ENCODE assay signal across 8 cellular contexts in genomic region chr6:16205377-16206144, GRCh38. TPM values are rescaled to one million over a fixed set of nuclear protein-coding genes. Genes with fewer than 3 reads are reported as not detected.
DNase-seq lines count a peak whose midpoint lies in the region; ATAC-seq and TF ChIP-seq lines count a peak whose summit lies in the region.

No MANE protein-coding gene starts in this region.

- peaks cover 0 to 18% (median 5%) of the 10 kb centered on the region in 5 experiments for H3K9me3 Mint-ChIP-seq in brain
- no peaks in the 10 kb centered on the region for H3K9me3 Mint-ChIP-seq in activated CD8-positive, alpha-beta T cell treated with anti-CD3 and anti-CD28 coated beads, Interleukin-2, amount 10 ng/mL, durations not matched to agents 7 days and 5 days (ENCODE audit: insufficient read depth)

- no peaks in the 10 kb centered on the region for H3K9me2 ChIP-seq in MM.1S (replicated peaks; ENCODE audit: insufficient read depth, low read length)

- POLR2A ChIA-PET in activated CD8-positive, alpha-beta T cell treated with anti-CD3 and anti-CD28 coated beads, Interleukin-2, amount 10 ng/mL, durations not matched to agents 7 days and 5 days (lab: Charles Lee): interaction anchor here (0.6 to 1.4 kb wide), 2 partner anchors 77 to 82 kb away, joined by 3 read pairs; partner anchors contain the start of gene MYLIP

- TF ChIP-seq CTCF in brain (conservative IDR thresholded peaks at IDR 0.05) (no peak), MM.1S (IDR thresholded peaks at IDR 0.05; ENCODE audit: low read length) (no peak)

- peaks cover 61% of the 10 kb centered on the region for H3K27me3 Mint-ChIP-seq in brain
- H3K27me3 Mint-ChIP-seq in activated CD8-positive, alpha-beta T cell treated with anti-CD3 and anti-CD28 coated beads, Interleukin-2, amount 10 ng/mL, durations not matched to agents 7 days and 5 days (ENCODE audit: low read depth): peaks cover 15% of the 10 kb centered on the region

- H3K4me1 ChIP-seq in MM.1S (ENCODE audit: low read length): no peaks in the 10 kb centered on the region

- CTCF ChIA-PET in activated CD8-positive, alpha-beta T cell treated with anti-CD3 and anti-CD28 coated beads, Interleukin-2, amount 10 ng/mL, durations not matched to agents 7 days and 5 days (lab: Charles Lee): interaction anchor here (0.6 to 7.4 kb wide), 19 partner anchors 9 to 553 kb away, joined by 3 to 54 read pairs (median 4); partner anchors contain the start of gene MYLIP

- H4K20me1 ChIP-seq in MM.1S (ENCODE audit: insufficient read depth, low read length): no peaks in the 10 kb centered on the region

- H3K4me3 ChIP-seq in MM.1S (ENCODE audit: low read length): no peak overlapping the region

- ATAC-seq in GM21390 (IDR thresholded peaks at IDR 0.05; ENCODE audit: unreplicated experiment) (peak; percentile 93), HG03558 (IDR thresholded peaks at IDR 0.05; ENCODE audit: extremely low read depth, unreplicated experiment) (peak; percentile 79), sciatic nerve (peak; percentile 89)
- ATAC-seq in activated CD8-positive, alpha-beta T cell treated with anti-CD3 and anti-CD28 coated beads, Interleukin-2, amount 10 ng/mL, durations not matched to agents 7 days and 5 days: no peak

- no peak overlapping the region for H3K9ac ChIP-seq in MM.1S (ENCODE audit: low read length)

- H3K27me3 ChIP-seq in MM.1S (replicated peaks; ENCODE audit: insufficient read depth, low read length): no peaks in the 10 kb centered on the region

- peak overlapping the region in 2 of 5 experiments; percentile 51 to 60 for H3K4me3 Mint-ChIP-seq in brain
- no peak overlapping the region for H3K4me3 Mint-ChIP-seq in activated CD8-positive, alpha-beta T cell treated with anti-CD3 and anti-CD28 coated beads, Interleukin-2, amount 10 ng/mL, durations not matched to agents 7 days and 5 days

- no peak overlapping the region for H2AFZ ChIP-seq in MM.1S (ENCODE audit: low read length)

- H3K27ac ChIP-seq in MM.1S (ENCODE audit: low read length): no peak overlapping the region

- peak overlapping the region in 3 of 5 experiments; percentile 50 to 88 (median 82) for H3K27ac Mint-ChIP-seq in brain
- no peak overlapping the region for H3K27ac Mint-ChIP-seq in activated CD8-positive, alpha-beta T cell treated with anti-CD3 and anti-CD28 coated beads, Interleukin-2, amount 10 ng/mL, durations not matched to agents 7 days and 5 days

- no peak overlapping the region for H3K4me2 ChIP-seq in MM.1S (ENCODE audit: low read depth, low read length)

- no peaks in the 10 kb centered on the region for H3F3A ChIP-seq in MM.1S (ENCODE audit: insufficient read depth, low read length)

- peaks cover 27% of the 10 kb centered on the region for H3K4me1 Mint-ChIP-seq in brain
- peaks cover 6% of the 10 kb centered on the region for H3K4me1 Mint-ChIP-seq in activated CD8-positive, alpha-beta T cell treated with anti-CD3 and anti-CD28 coated beads, Interleukin-2, amount 10 ng/mL, durations not matched to agents 7 days and 5 days (ENCODE audit: low read depth)

- H3K79me2 ChIP-seq in MM.1S (ENCODE audit: low read length): no peaks in the 10 kb centered on the region

- peak; percentile 92 for DNase-seq in Daoy (ENCODE audit: low read depth)
- DNase-seq in sciatic nerve (ENCODE audit: low spot score): no peak
- no peak for DNase-seq in MM.1S
- no peak for DNase-seq in activated CD8-positive, alpha-beta T cell treated with anti-CD3 and anti-CD28 coated beads, Interleukin-2, amount 10 ng/mL, durations not matched to agents 7 days and 5 days
- no peak for DNase-seq in SHP77 treated with DMSO at 0.1 percent for 48 hours (lab: John Stamatoyannopoulos, UW)

- no peaks in the 10 kb centered on the region for H3K36me3 Mint-ChIP-seq in brain
- H3K36me3 Mint-ChIP-seq in activated CD8-positive, alpha-beta T cell treated with anti-CD3 and anti-CD28 coated beads, Interleukin-2, amount 10 ng/mL, durations not matched to agents 7 days and 5 days (ENCODE audit: low read depth): no peaks in the 10 kb centered on the region

- H3K9me3 ChIP-seq in MM.1S (replicated peaks; ENCODE audit: insufficient read depth, low read length): no peaks in the 10 kb centered on the region

- no peaks in the 10 kb centered on the region for H3K36me3 ChIP-seq in MM.1S (replicated peaks; ENCODE audit: insufficient read depth, low read length)

- intact Hi-C loops in sciatic nerve (cut with DNase I): loop anchor here (2.0 kb wide), 1 partner anchor 515 kb away; no protein-coding TSS in a partner anchor

RNA-seq across cellular contexts. Expression of gene GMPR, which starts 32.8 kb away (rescaled TPM):
- total RNA-seq in Daoy (2014; rRNA removed; shearing (Covaris generic)): 6.0 and 6.5 TPM in 2 replicates
- 28.9 TPM for polyA plus RNA-seq in brain (ENCODE audit: insufficient read depth, low read depth, low replicate concordance)
- 11.9 TPM for total RNA-seq in sciatic nerve
- total RNA-seq in activated CD8-positive, alpha-beta T cell treated with anti-CD3 and anti-CD28 coated beads, Interleukin-2, amount 10 ng/mL, durations not matched to agents 7 days and 5 days: 10 to 100 TPM in 1 of 2 experiments, 1 to 10 TPM in 1; 8.9 to 11.0 TPM
